ENCODE assay signal across 10 cellular contexts in genomic region chr7:234041-234711, GRCh38. TPM values are rescaled to one million over a fixed set of nuclear protein-coding genes. Genes with fewer than 3 reads are reported as not detected.
DNase-seq lines count a peak whose midpoint lies in the region; ATAC-seq and TF ChIP-seq lines count a peak whose summit lies in the region.
"Had no signal": no experiment of that assay in that cellular context is flagged by ENCODE, and none has a peak within 500 bp of the region (broad histone marks: within the 10 kb centered on the region; RNA-seq: fewer than 3 reads in every experiment).

No MANE protein-coding gene starts in this region.

- no peaks in the 10 kb centered on the region for H3K9me3 Mint-ChIP-seq in stimulated activated memory B cell treated with anti-CD40 and anti-IgM and Interleukin-4, amounts not matched to agents 10 μg/mL and 1 μg/mL and 100 μg/mL, for 72 hours
- H3K9me3 Mint-ChIP-seq: naive B cell had no signal

- H3K36me3 ChIP-seq in ascending aorta: no peaks in the 10 kb centered on the region
- no peaks in the 10 kb centered on the region for H3K36me3 ChIP-seq in left ventricle myocardium inferior
- H3K36me3 ChIP-seq in psoas muscle (ENCODE audit: insufficient read depth in 1 of 2, low read depth in 1 of 2): no peaks in the 10 kb centered on the region

- H3K27me3 Mint-ChIP-seq in stimulated activated memory B cell treated with anti-CD40 and anti-IgM and Interleukin-4, amounts not matched to agents 10 μg/mL and 1 μg/mL and 100 μg/mL, for 72 hours: peaks cover 21% of the 10 kb centered on the region

- intact Hi-C loops in ascending aorta (cut with DNase I) (loop anchor here (5.0 kb wide), 2 partner anchors 288 to 368 kb away; no protein-coding TSS in a partner anchor), left ventricle myocardium inferior (cut with micrococcal nuclease) (no loop called here), psoas muscle (cut with DNase I) (loop anchor here in 1 of 2 donors (5.0 kb wide), 1 partner anchor 42 kb away; the partner anchor contains the start of gene FAM20C)

- no peaks in the 10 kb centered on the region for H3K27me3 ChIP-seq in AG04450 (ENCODE audit: control insufficient read depth, insufficient read depth, low read length)
- H3K27me3 ChIP-seq in ascending aorta: no peaks in the 10 kb centered on the region
- no peaks in the 10 kb centered on the region for H3K27me3 ChIP-seq in left ventricle myocardium inferior (ENCODE audit: low read depth)
- no peaks in the 10 kb centered on the region for H3K27me3 ChIP-seq in psoas muscle (ENCODE audit: insufficient read depth in 3 of 3, low read length in 2 of 3)

- 29 to 43% (median 30%) methylated on average over 26 to 33 of the region's 33 CpGs for WGBS in psoas muscle, 3 donors

- peaks cover 4% of the 10 kb centered on the region; the same call in 1 of the 2 replicates for H3K9me3 ChIP-seq in AG04450 (ENCODE audit: control insufficient read depth, insufficient read depth, low read length)
- no peaks in the 10 kb centered on the region for H3K9me3 ChIP-seq in ascending aorta
- H3K9me3 ChIP-seq in left ventricle myocardium inferior (replicated peaks): no peaks in the 10 kb centered on the region
- no peaks in the 10 kb centered on the region for H3K9me3 ChIP-seq in psoas muscle

- POLR2A ChIA-PET in AG04450 (lab: Yijun Ruan, JAX): interaction anchor here (1.1 to 2.1 kb wide), 4 partner anchors 16 to 42 kb away, joined by 3 to 17 read pairs (median 4); partner anchors contain the start of gene FAM20C

- H3K4me1 Mint-ChIP-seq in stimulated activated memory B cell treated with anti-CD40 and anti-IgM and Interleukin-4, amounts not matched to agents 10 μg/mL and 1 μg/mL and 100 μg/mL, for 72 hours: peaks cover 4% of the 10 kb centered on the region
- H3K4me1 Mint-ChIP-seq: naive B cell had no signal

- H3K4me3 Mint-ChIP-seq in stimulated activated memory B cell treated with anti-CD40 and anti-IgM and Interleukin-4, amounts not matched to agents 10 μg/mL and 1 μg/mL and 100 μg/mL, for 72 hours: no peak overlapping the region
- H3K4me3 Mint-ChIP-seq: naive B cell had no signal

- DNase-seq in AG04450 (ENCODE audit: low read depth, low spot score): no peak
- no peak for DNase-seq in ascending aorta (ENCODE audit: low spot score in 2 of 2)
- DNase-seq in left ventricle myocardium inferior: peak; percentile 66
- peak; percentile 65 to 76 for DNase-seq in psoas muscle
- DNase-seq: naive B cell, NCI-H2171 treated with DMSO at 0.1 percent for 48 hours had no signal

- H3K4me3 ChIP-seq in AG04450 (ENCODE audit: low read depth, low read length): peak overlapping the region; percentile 22; the same call in 1 of the 2 replicates
- H3K4me3 ChIP-seq in ascending aorta: peak overlapping the region in 1 of 2 donors; percentile 56
- H3K4me3 ChIP-seq in left ventricle myocardium inferior: peak overlapping the region; percentile 41
- H3K4me3 ChIP-seq in psoas muscle: peak overlapping the region; percentile 51

- H3K27ac ChIP-seq in AG04450 (ENCODE audit: low read depth, low read length): peak overlapping the region; percentile 90
- H3K27ac ChIP-seq in ascending aorta: peak overlapping the region; percentile 92 to 95
- H3K27ac ChIP-seq in left ventricle myocardium inferior (replicated peaks): peak overlapping the region; percentile 92
- H3K27ac ChIP-seq in psoas muscle: peak overlapping the region; percentile 92

- CTCF ChIA-PET in AG04450 (lab: Charles Lee): no interaction called here

- H3K27ac Mint-ChIP-seq in stimulated activated memory B cell treated with anti-CD40 and anti-IgM and Interleukin-4, amounts not matched to agents 10 μg/mL and 1 μg/mL and 100 μg/mL, for 72 hours: no peak overlapping the region
- H3K27ac Mint-ChIP-seq: naive B cell had no signal

- H3K4me1 ChIP-seq in ascending aorta (peaks cover 34 to 61% of the 10 kb centered on the region in 2 donors), left ventricle myocardium inferior (peaks cover 67% of the 10 kb centered on the region), psoas muscle (peaks cover 62% of the 10 kb centered on the region)

- H3K36me3 Mint-ChIP-seq in stimulated activated memory B cell treated with anti-CD40 and anti-IgM and Interleukin-4, amounts not matched to agents 10 μg/mL and 1 μg/mL and 100 μg/mL, for 72 hours: no peaks in the 10 kb centered on the region
- H3K36me3 Mint-ChIP-seq: naive B cell had no signal

- no peak for TF ChIP-seq CTCF in AG04450 (IDR thresholded peaks at IDR 0.05; ENCODE audit: low read depth, low read length)
- no peak for TF ChIP-seq CTCF in ascending aorta (IDR thresholded peaks at IDR 0.05)
- no peak for TF ChIP-seq CTCF in left ventricle myocardium inferior (IDR thresholded peaks at IDR 0.05; ENCODE audit: borderline replicate concordance)
- TF ChIP-seq CTCF in psoas muscle (IDR thresholded peaks at IDR 0.05): no peak

- ATAC-seq in psoas muscle (peak in 2 of 4 donors; percentile 0 to 7), GM18861 (IDR thresholded peaks at IDR 0.05; ENCODE audit: unreplicated experiment) (no peak), HG02938 (IDR thresholded peaks at IDR 0.05; ENCODE audit: unreplicated experiment) (no peak), HG03097 (IDR thresholded peaks at IDR 0.05; ENCODE audit: low FRiP score, unreplicated experiment) (no peak)
- no peak for ATAC-seq in stimulated activated memory B cell treated with anti-CD40 and anti-IgM and Interleukin-4, amounts not matched to agents 10 μg/mL and 1 μg/mL and 100 μg/mL, for 72 hours

RNA-seq across cellular contexts. Expression of gene FAM20C, which starts 41.8 kb away (rescaled TPM):
- polyA plus RNA-seq in AG04450 (2011; rRNA removed): 34.5 and 44.6 TPM in 2 replicates
- polyA minus RNA-seq in AG04450 (2011; rRNA and poly(A)+ RNA removed): 39.0 and 42.8 TPM in 2 replicates
- total RNA-seq in ascending aorta: 90.8 TPM
- 22.2 TPM for total RNA-seq in left ventricle myocardium inferior
- total RNA-seq in psoas muscle: 10 to 100 TPM; 28.1 to 47.6 (median 43.6) TPM
- 10 to 100 TPM; 15.6 to 18.3 (median 16.5) TPM for polyA plus RNA-seq in psoas muscle

RNA-seq across cellular contexts. Expression of gene FOXL3, which starts 55.8 kb away (rescaled TPM):
- not detected in 2 replicates for polyA plus RNA-seq in AG04450 (2011; rRNA removed)
- not detected in 2 replicates for polyA minus RNA-seq in AG04450 (2011; rRNA and poly(A)+ RNA removed)
- not detected for total RNA-seq in ascending aorta
- total RNA-seq in left ventricle myocardium inferior: not detected
- total RNA-seq in psoas muscle: not detected
- not detected for polyA plus RNA-seq in psoas muscle

Comparison
In these comparisons a context has a peak if more than half of its experiments do, and no peak if none do; other contexts are left out.
1. DNase-seq: peak in left ventricle myocardium inferior (single experiment) and psoas muscle (2 of 2); none in AG04450 (single experiment) and ascending aorta (0 of 2).
2. Peak in every context shown above with its lines, with median percentiles within 50 percentile points of each other: H3K27ac ChIP-seq.